In the genomic region with DNA sequence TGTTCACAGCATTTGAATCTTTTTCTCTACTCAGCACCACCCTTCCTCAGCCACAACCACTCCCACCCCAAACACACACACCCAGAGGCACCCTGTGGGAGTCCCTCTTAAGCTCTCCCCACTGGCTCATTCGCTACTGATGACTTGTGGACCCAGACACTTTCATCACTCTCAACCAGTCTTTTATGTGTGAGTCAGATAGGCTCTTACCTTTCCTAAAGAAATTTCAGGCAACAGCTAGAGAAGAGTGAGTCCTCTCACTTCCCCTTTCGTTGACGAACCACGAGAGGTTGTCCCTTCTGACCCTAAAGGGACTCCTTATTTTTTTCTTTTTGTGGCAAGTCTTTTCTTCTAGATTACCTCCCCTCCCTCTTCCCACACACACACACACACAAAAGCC, we compare ENCODE assay signal across 8 cellular contexts. TPM values are rescaled to one million over a fixed set of nuclear protein-coding genes. Genes with fewer than 3 reads are reported as not detected.
DNase-seq lines count a peak whose midpoint lies in the region; ATAC-seq, FAIRE-seq and TF ChIP-seq lines count a peak whose summit lies in the region.

No MANE protein-coding gene starts in this region.

- no peaks in the 10 kb centered on the region for H3K27me3 Mint-ChIP-seq in CD4-positive, CD25-positive, alpha-beta regulatory T cell
- H3K27me3 Mint-ChIP-seq in memory B cell (no peaks in the 10 kb centered on the region), type B pancreatic cell (no peaks in the 10 kb centered on the region)

- FAIRE-seq in kidney (lab: Jason Lieb, UNC) = no peak

- H3K36me3 ChIP-seq in CD4-positive, CD25-positive, alpha-beta regulatory T cell (ENCODE audit: control insufficient read depth, insufficient read depth, low read length) = no peaks in the 10 kb centered on the region
- H3K36me3 ChIP-seq in kidney (ENCODE audit: control insufficient read depth in 1 of 2, insufficient read depth in 2 of 2, low read length in 2 of 2) = no peaks in the 10 kb centered on the region
- H3K36me3 ChIP-seq in SJCRH30 = no peaks in the 10 kb centered on the region

- peak overlapping the region in 3 of 4 donors; percentile 9 to 58 (median 54) for H3K4me3 Mint-ChIP-seq in CD4-positive, CD25-positive, alpha-beta regulatory T cell
- H3K4me3 Mint-ChIP-seq in memory B cell = peak overlapping the region; percentile 37
- H3K4me3 Mint-ChIP-seq in type B pancreatic cell = peak overlapping the region; percentile 28

- peaks cover 14 to 42% (median 34%) of the 10 kb centered on the region in 4 donors for H3K4me1 Mint-ChIP-seq in CD4-positive, CD25-positive, alpha-beta regulatory T cell
- H3K4me1 Mint-ChIP-seq in memory B cell (peaks cover 29% of the 10 kb centered on the region), type B pancreatic cell (ENCODE audit: unreplicated experiment) (peaks cover 49% of the 10 kb centered on the region)

- H3K27ac ChIP-seq in CD4-positive, CD25-positive, alpha-beta regulatory T cell (ENCODE audit: insufficient read depth, low read length, poor library complexity, severe bottlenecking) = peak overlapping the region; percentile 66
- H3K27ac ChIP-seq in kidney (ENCODE audit: low read depth in 2 of 2, low read length in 2 of 2) (no peak overlapping the region), SJCRH30 (no peak overlapping the region)

- H3K27ac Mint-ChIP-seq in CD4-positive, CD25-positive, alpha-beta regulatory T cell = peak overlapping the region; percentile 20 to 83 (median 41)
- H3K27ac Mint-ChIP-seq in memory B cell (peak overlapping the region; percentile 68), type B pancreatic cell (peak overlapping the region; percentile 67)

- ATAC-seq in CD4-positive, CD25-positive, alpha-beta regulatory T cell (ENCODE audit: low read depth in 2 of 2) = peak; percentile 75 to 90
- ATAC-seq in HG03565 (IDR thresholded peaks at IDR 0.05; ENCODE audit: unreplicated experiment) (peak; percentile 97), memory B cell (ENCODE audit: low read depth) (peak; percentile 84)

- no peaks in the 10 kb centered on the region for H3K36me3 Mint-ChIP-seq in CD4-positive, CD25-positive, alpha-beta regulatory T cell
- no peaks in the 10 kb centered on the region for H3K36me3 Mint-ChIP-seq in memory B cell
- H3K36me3 Mint-ChIP-seq in type B pancreatic cell = no peaks in the 10 kb centered on the region

- no peak overlapping the region for H3K9ac ChIP-seq in kidney (ENCODE audit: low read length in 2 of 2)

- intact Hi-C loops in kidney (cut with DNase I) = no loop called here

- no peaks in the 10 kb centered on the region for H3K9me3 ChIP-seq in CD4-positive, CD25-positive, alpha-beta regulatory T cell (ENCODE audit: control insufficient read depth in 2 of 2, low read length in 2 of 2)
- H3K9me3 ChIP-seq in kidney (ENCODE audit: control insufficient read depth in 1 of 2, low read length in 2 of 2) (no peaks in the 10 kb centered on the region), SJCRH30 (replicated peaks) (no peaks in the 10 kb centered on the region)

- peak overlapping the region; percentile 22 for H3K4me3 ChIP-seq in CD4-positive, CD25-positive, alpha-beta regulatory T cell (ENCODE audit: low read depth, low read length)
- H3K4me3 ChIP-seq in kidney (ENCODE audit: low read length in 2 of 2) (no peak overlapping the region), SJCRH30 (no peak overlapping the region)

- no peaks in the 10 kb centered on the region for H3K27me3 ChIP-seq in CD4-positive, CD25-positive, alpha-beta regulatory T cell (ENCODE audit: control insufficient read depth, insufficient read depth, low read length)
- no peaks in the 10 kb centered on the region for H3K27me3 ChIP-seq in SJCRH30

- peak; percentile 6 to 91 (median 43) for DNase-seq in CD4-positive, CD25-positive, alpha-beta regulatory T cell
- peak; percentile 55 for DNase-seq in GM20000 (ENCODE audit: low spot score)
- DNase-seq in activated T-cell treated with anti-CD3 and anti-CD28 coated beads for 1 hour (ENCODE audit: low read depth) = peak; percentile 5
- DNase-seq in memory B cell (ENCODE audit: low spot score in 2 of 2) = peak; percentile 22 to 37
- DNase-seq in type B pancreatic cell (ENCODE audit: extremely low spot score, unreplicated experiment) = no peak
- no peak for DNase-seq in kidney
- no peak for DNase-seq in SJCRH30

- H3K4me1 ChIP-seq in CD4-positive, CD25-positive, alpha-beta regulatory T cell (ENCODE audit: control insufficient read depth, insufficient read depth, low read length, poor library complexity, severe bottlenecking) = peaks cover 26% of the 10 kb centered on the region
- H3K4me1 ChIP-seq in kidney (ENCODE audit: control insufficient read depth in 1 of 2, insufficient read depth in 1 of 2, low read depth in 1 of 2, low read length in 2 of 2) = peaks cover 0 to 6% of the 10 kb centered on the region in 2 donors
- H3K4me1 ChIP-seq in SJCRH30 = peaks cover 16% of the 10 kb centered on the region

- TF ChIP-seq CTCF in GM20000 (IDR thresholded peaks at IDR 0.05; ENCODE audit: extremely low read depth, missing control alignments) = no peak
- no peak for TF ChIP-seq CTCF in type B pancreatic cell (conservative IDR thresholded peaks at IDR 0.05)
- TF ChIP-seq CTCF in kidney (IDR thresholded peaks at IDR 0.05; ENCODE audit: borderline replicate concordance, extremely low read depth, insufficient read depth) = no peak

- no peaks in the 10 kb centered on the region for H3K9me3 Mint-ChIP-seq in CD4-positive, CD25-positive, alpha-beta regulatory T cell
- H3K9me3 Mint-ChIP-seq in memory B cell (no peaks in the 10 kb centered on the region), type B pancreatic cell (no peaks in the 10 kb centered on the region)

RNA-seq across cellular contexts. Expression of a gene that starts 58.1 kb away (rescaled TPM):
- total RNA-seq in CD4-positive, CD25-positive, alpha-beta regulatory T cell = 13.6 TPM
- polyA plus RNA-seq in CD4-positive, CD25-positive, alpha-beta regulatory T cell = 1 to 10 TPM; 2.6 to 5.1 (median 4.1) TPM
- total RNA-seq in type B pancreatic cell (ENCODE audit: low replicate concordance) = 4.1 and 17.3 TPM in 2 replicates
- total RNA-seq in kidney = 28.7 TPM
- 3.2 TPM for polyA plus RNA-seq in kidney (ENCODE audit: insufficient read depth, low read depth, low replicate concordance)
- 7.9 and 9.9 TPM in 2 replicates for total RNA-seq in SJCRH30 (2014; rRNA removed; shearing (Covaris generic))

Comparison
In these comparisons a context has a peak if more than half of its experiments do, and no peak if none do; other contexts are left out.
1. DNase-seq: peak in CD4-positive, CD25-positive, alpha-beta regulatory T cell (3 of 3), GM20000 (single experiment), activated T-cell treated with anti-CD3 and anti-CD28 coated beads for 1 hour (single experiment) and memory B cell (2 of 2); none in type B pancreatic cell (single experiment), kidney (single experiment) and SJCRH30 (0 of 2).
2. Peak in every context shown above with its lines, with median percentiles within 50 percentile points of each other: ATAC-seq, H3K27ac Mint-ChIP-seq and H3K4me3 Mint-ChIP-seq.